In the genomic region with DNA sequence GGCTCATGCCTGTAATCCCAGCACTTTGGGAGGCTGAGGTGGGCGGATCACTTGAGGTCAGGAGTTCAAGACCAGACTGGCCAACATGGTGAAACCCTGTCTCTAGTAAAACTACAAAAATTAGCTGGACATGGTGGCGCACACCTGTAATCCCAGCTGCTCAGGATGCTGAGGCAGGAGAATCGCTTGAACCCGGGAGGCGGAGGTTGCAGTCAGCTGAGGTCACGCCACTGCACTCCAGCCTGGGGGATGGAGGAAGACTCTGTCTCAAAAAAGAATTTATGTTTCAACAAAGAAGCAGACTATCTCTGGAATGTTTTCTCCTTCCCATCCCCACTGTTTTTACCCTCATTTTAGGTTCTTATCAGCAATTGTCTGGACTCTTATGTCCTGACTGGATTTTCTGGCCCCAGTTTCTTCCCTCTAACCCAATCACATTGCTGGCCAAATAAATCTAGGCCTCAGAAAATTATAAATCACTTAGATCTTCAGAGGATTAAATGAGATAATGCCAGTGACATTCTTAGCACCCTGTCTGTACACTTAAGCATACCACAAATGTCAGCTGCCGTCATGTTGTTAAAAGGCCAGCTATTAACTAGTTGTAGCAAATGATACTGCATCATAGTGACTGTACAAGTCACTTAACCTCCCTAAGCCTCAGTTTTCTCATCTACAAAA, we compare ENCODE assay signal across 18 cellular contexts. TPM values are rescaled to one million over a fixed set of nuclear protein-coding genes. Genes with fewer than 3 reads are reported as not detected.
DNase-seq lines count a peak whose midpoint lies in the region; ATAC-seq, FAIRE-seq and TF ChIP-seq lines count a peak whose summit lies in the region.
"Had no signal": no experiment of that assay in that cellular context is flagged by ENCODE, and none has a peak within 500 bp of the region (broad histone marks: within the 10 kb centered on the region; RNA-seq: fewer than 3 reads in every experiment).

No MANE protein-coding gene starts in this region.

- H3K79me2 ChIP-seq in astrocyte (ENCODE audit: insufficient read depth, low read length), result no peaks in the 10 kb centered on the region

- H3K27ac Mint-ChIP-seq in astrocyte (ENCODE audit: unreplicated experiment) (no peak overlapping the region), type B pancreatic cell (peak overlapping the region; percentile 34)
- H3K27ac Mint-ChIP-seq: B cell; CD4-positive, alpha-beta memory T cell; HFFc6 had no signal

- H3K27ac ChIP-seq in astrocyte (ENCODE audit: low read depth, low read length), result no peak overlapping the region

- H3K4me3 ChIP-seq in astrocyte (ENCODE audit: insufficient read depth, low read depth, low read length), result no peak overlapping the region

- H2AFZ ChIP-seq in astrocyte (ENCODE audit: low read depth, low read length), result no peak overlapping the region

- no peaks in the 10 kb centered on the region for H3K27me3 ChIP-seq in astrocyte (ENCODE audit: insufficient read depth, low read length)

- peak; percentile 22 for DNase-seq in GM03348 (ENCODE audit: low spot score)
- peak; percentile 59 for DNase-seq in astrocyte (ENCODE audit: low read depth)
- peak; percentile 49 for DNase-seq in iris pigment epithelial cell (ENCODE audit: low read depth)
- no peak for DNase-seq in type B pancreatic cell (ENCODE audit: extremely low spot score, unreplicated experiment)
- no peak for DNase-seq in kidney glomerular epithelial cell (lab: John Stamatoyannopoulos, UW)
- DNase-seq: ACHN; CD4-positive, alpha-beta memory T cell; HFFc6; KBM-7; NCI-H1092; NCI-H2107; NCI-H345; NCI-H69; PC-3 had no signal

- H4K20me1 ChIP-seq in astrocyte (ENCODE audit: insufficient read depth, low read length), result no peaks in the 10 kb centered on the region

- peaks cover 20% of the 10 kb centered on the region for H3K4me1 Mint-ChIP-seq in astrocyte (ENCODE audit: low read depth, unreplicated experiment)
- peaks cover 15% of the 10 kb centered on the region for H3K4me1 Mint-ChIP-seq in type B pancreatic cell (ENCODE audit: unreplicated experiment)
- H3K4me1 Mint-ChIP-seq: B cell; CD4-positive, alpha-beta memory T cell had no signal

- TF ChIP-seq CTCF in astrocyte (IDR thresholded peaks at IDR 0.05; ENCODE audit: insufficient read depth, low read depth, low read length), result no peak
- no peak for TF ChIP-seq CTCF in type B pancreatic cell (conservative IDR thresholded peaks at IDR 0.05)

- no peak for FAIRE-seq in astrocyte (lab: Jason Lieb, UNC)

- no peak for ATAC-seq in HG02973 (IDR thresholded peaks at IDR 0.05; ENCODE audit: unreplicated experiment)
- no peak for ATAC-seq in GM21717 (IDR thresholded peaks at IDR 0.05; ENCODE audit: unreplicated experiment)
- ATAC-seq: PC-3 had no signal

- H3K4me2 ChIP-seq in astrocyte (ENCODE audit: low read length), result no peak overlapping the region

- H3K4me1 ChIP-seq in astrocyte (ENCODE audit: insufficient read depth, low read length), result peaks cover 18% of the 10 kb centered on the region

- no peak overlapping the region for H3K9ac ChIP-seq in astrocyte (ENCODE audit: low read length)

- H3K9me3 Mint-ChIP-seq in astrocyte (ENCODE audit: unreplicated experiment) (no peaks in the 10 kb centered on the region), type B pancreatic cell (peaks cover 3% of the 10 kb centered on the region)

- H3K4me3 Mint-ChIP-seq in astrocyte (ENCODE audit: unreplicated experiment) (no peak overlapping the region), type B pancreatic cell (no peak overlapping the region)
- H3K4me3 Mint-ChIP-seq: B cell; CD4-positive, alpha-beta memory T cell; HFFc6 had no signal

- H3K36me3 Mint-ChIP-seq in astrocyte (ENCODE audit: low read depth, unreplicated experiment) (no peaks in the 10 kb centered on the region), type B pancreatic cell (no peaks in the 10 kb centered on the region)
- H3K36me3 Mint-ChIP-seq: CD4-positive, alpha-beta memory T cell had no signal

- no peaks in the 10 kb centered on the region for H3K36me3 ChIP-seq in astrocyte (ENCODE audit: insufficient read depth, low read length)

- no peaks in the 10 kb centered on the region for H3K27me3 Mint-ChIP-seq in astrocyte (ENCODE audit: low read depth, unreplicated experiment)
- no peaks in the 10 kb centered on the region for H3K27me3 Mint-ChIP-seq in type B pancreatic cell

- no peaks in the 10 kb centered on the region for H3K9me3 ChIP-seq in astrocyte (ENCODE audit: insufficient read depth, low read depth, low read length)

RNA-seq across cellular contexts. Expression of gene PRSS48, which starts 44.9 kb away (rescaled TPM):
- total RNA-seq in astrocyte, result not detected in 2 replicates
- not detected in 2 replicates for total RNA-seq in type B pancreatic cell (ENCODE audit: low replicate concordance)
- total RNA-seq: B cell; CD4-positive, alpha-beta memory T cell; H4; HFFc6; PC-3 had no signal

Comparison
In these comparisons a context has a peak if more than half of its experiments do, and no peak if none do; other contexts are left out.
1. DNase-seq: peak in GM03348 (single experiment), astrocyte (single experiment) and iris pigment epithelial cell (single experiment); none in type B pancreatic cell (single experiment) and kidney glomerular epithelial cell (single experiment).